In genomic region chr3:76972624-76973296, GRCh38 we compare ENCODE assay signal across 1 cellular context.
TF ChIP-seq lines count a peak whose summit lies in the region.

No MANE protein-coding gene starts in this region.

TF ChIP-seq in HepG2, 621 proteins besides CTCF, POLR2A, EP300 and RAD21 (continued from another document):
- TF ChIP-seq, protein P1, sequence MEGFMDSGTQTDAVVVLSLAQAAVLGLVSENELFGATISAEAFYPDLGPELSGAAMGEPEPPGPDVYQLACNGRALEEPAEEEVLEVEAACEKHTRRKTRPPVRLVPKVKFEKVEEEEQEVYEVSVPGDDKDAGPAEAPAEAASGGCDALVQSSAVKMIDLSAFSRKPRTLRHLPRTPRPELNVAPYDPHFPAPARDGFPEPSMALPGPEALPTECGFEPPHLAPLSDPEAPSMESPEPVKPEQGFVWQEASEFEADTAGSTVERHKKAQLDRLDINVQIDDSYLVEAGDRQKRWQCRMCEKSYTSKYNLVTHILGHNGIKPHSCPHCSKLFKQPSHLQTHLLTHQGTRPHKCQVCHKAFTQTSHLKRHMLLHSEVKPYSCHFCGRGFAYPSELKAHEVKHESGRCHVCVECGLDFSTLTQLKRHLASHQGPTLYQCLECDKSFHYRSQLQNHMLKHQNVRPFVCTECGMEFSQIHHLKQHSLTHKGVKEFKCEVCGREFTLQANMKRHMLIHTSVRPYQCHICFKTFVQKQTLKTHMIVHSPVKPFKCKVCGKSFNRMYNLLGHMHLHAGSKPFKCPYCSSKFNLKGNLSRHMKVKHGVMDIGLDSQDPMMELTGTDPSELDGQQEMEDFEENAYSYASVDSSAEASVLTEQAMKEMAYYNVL (CRISPR knock-in tag; IDR thresholded peaks at IDR 0.05; ENCODE audit: borderline replicate concordance), result 0 out of 2 replicates have a peak, but pooled peaks have one; percentile 43
- TF ChIP-seq PAXIP1 (CRISPR knock-in tag; conservative IDR thresholded peaks at IDR 0.05) (peak; percentile 98), ZNF292 (CRISPR knock-in tag; IDR thresholded peaks at IDR 0.05; ENCODE audit: borderline replicate concordance, low read depth) (peak; percentile 44; the same call in 1 of the 2 replicates), CEBPG (CRISPR knock-in tag; IDR thresholded peaks at IDR 0.05) (peak; percentile 35; the same call in 1 of the 2 replicates), NCOR1 (IDR thresholded peaks at IDR 0.05; ENCODE audit: borderline replicate concordance, low read length) (0 out of 2 replicates have a peak, but pooled peaks have one; percentile 39), HNF4G (IDR thresholded peaks at IDR 0.05; ENCODE audit: borderline replicate concordance, low read depth, low read length) (peak; percentile 97), HNF4G (CRISPR knock-in tag; IDR thresholded peaks at IDR 0.05; ENCODE audit: borderline replicate concordance, low read depth) (peak; percentile 60; the same call in 1 of the 2 replicates), FOXA3 (CRISPR knock-in tag; IDR thresholded peaks at IDR 0.05) (peak; percentile 92), ELF3 (CRISPR knock-in tag; IDR thresholded peaks at IDR 0.05) (0 out of 2 replicates have a peak, but pooled peaks have one; percentile 21), ASH2L (IDR thresholded peaks at IDR 0.05; ENCODE audit: insufficient read length, low read depth, low read length) (peak; percentile 34), PHF21A (CRISPR knock-in tag; IDR thresholded peaks at IDR 0.05) (peak; percentile 50; the same call in 1 of the 2 replicates), NR2F6 (IDR thresholded peaks at IDR 0.05) (peak; percentile 66), NR2F6 (CRISPR knock-in tag; IDR thresholded peaks at IDR 0.05) (no peak), ZNF354B (CRISPR knock-in tag; IDR thresholded peaks at IDR 0.05) (no peak), DPF2 (CRISPR knock-in tag; IDR thresholded peaks at IDR 0.05; ENCODE audit: borderline replicate concordance, low read depth) (peak; percentile 81; the same call in 1 of the 2 replicates), MED8 (CRISPR knock-in tag; IDR thresholded peaks at IDR 0.05; ENCODE audit: insufficient replicate concordance) (no peak), HHEX (CRISPR knock-in tag; IDR thresholded peaks at IDR 0.05) (peak; percentile 48; the same call in 1 of the 2 replicates), NCOA2 (CRISPR knock-in tag; IDR thresholded peaks at IDR 0.05) (peak; percentile 85)
- TF ChIP-seq, protein P2, sequence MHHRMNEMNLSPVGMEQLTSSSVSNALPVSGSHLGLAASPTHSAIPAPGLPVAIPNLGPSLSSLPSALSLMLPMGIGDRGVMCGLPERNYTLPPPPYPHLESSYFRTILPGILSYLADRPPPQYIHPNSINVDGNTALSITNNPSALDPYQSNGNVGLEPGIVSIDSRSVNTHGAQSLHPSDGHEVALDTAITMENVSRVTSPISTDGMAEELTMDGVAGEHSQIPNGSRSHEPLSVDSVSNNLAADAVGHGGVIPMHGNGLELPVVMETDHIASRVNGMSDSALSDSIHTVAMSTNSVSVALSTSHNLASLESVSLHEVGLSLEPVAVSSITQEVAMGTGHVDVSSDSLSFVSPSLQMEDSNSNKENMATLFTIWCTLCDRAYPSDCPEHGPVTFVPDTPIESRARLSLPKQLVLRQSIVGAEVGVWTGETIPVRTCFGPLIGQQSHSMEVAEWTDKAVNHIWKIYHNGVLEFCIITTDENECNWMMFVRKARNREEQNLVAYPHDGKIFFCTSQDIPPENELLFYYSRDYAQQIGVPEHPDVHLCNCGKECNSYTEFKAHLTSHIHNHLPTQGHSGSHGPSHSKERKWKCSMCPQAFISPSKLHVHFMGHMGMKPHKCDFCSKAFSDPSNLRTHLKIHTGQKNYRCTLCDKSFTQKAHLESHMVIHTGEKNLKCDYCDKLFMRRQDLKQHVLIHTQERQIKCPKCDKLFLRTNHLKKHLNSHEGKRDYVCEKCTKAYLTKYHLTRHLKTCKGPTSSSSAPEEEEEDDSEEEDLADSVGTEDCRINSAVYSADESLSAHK (CRISPR knock-in tag; IDR thresholded peaks at IDR 0.05; ENCODE audit: borderline replicate concordance), result no peak
